ENCODE assay signal across 7 cellular contexts in the genomic region with DNA sequence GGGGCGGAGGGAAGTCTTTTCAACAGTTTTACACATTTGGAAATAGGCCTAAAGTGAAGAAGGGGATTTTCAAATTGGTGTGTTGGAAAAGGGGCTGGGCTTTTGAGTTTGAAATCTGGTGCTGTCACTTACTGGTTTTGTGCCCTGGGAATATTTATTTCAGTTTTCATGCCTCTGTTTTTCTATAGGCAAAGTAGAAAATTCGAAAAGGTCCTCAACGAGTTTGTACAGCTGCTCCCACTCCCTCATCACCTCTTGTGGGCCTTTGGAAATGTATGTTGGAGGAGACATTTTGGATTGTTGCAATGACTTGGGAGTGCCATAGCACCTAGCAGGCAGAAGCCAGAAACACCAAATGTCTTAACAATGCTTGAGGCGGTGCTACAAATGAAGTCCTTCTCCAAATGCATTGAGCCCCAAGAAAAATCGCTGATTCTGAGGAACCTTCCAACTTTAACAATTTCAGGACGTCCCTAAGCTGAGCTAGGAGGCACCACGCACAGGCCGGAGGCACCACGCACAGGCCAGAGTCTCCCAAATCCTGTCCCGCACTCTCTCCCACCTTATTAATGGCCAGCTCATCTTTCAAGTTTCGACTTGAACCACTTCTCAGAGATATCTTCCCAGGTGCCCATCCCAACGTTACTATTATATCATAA. TPM values are rescaled to one million over a fixed set of nuclear protein-coding genes. Genes with fewer than 3 reads are reported as not detected.
A peak's percentile ranks its signal among the peaks of the same experiment; 100 is the strongest.
DNase-seq lines count a peak whose midpoint lies in the region; ATAC-seq and TF ChIP-seq lines count a peak whose summit lies in the region.

No MANE protein-coding gene starts in this region.

- peak overlapping the region; percentile 73 for H2AFZ ChIP-seq in hepatocyte

- intact Hi-C loops in activated CD8-positive, alpha-beta T cell treated with anti-CD3 and anti-CD28 coated beads for 36 hours (cut with micrococcal nuclease), result no loop called here
- intact Hi-C loops in spleen (cut with DNase I; ENCODE audit: low total_unique reads), result loop anchor here (5.0 kb wide), 1 partner anchor 144 kb away; no protein-coding TSS in a partner anchor

- POLR2A ChIA-PET in activated CD8-positive, alpha-beta T cell treated with anti-CD3 and anti-CD28 coated beads for 36 hours (lab: Charles Lee), result interaction anchor here (1.1 to 1.8 kb wide), 6 partner anchors 8 to 120 kb away, joined by 4 to 5 read pairs (median 4); no protein-coding TSS in a partner anchor

- peak overlapping the region; percentile 69 for H3K4me2 ChIP-seq in hepatocyte

- peaks cover 9% of the 10 kb centered on the region for H3K4me1 ChIP-seq in hepatocyte (ENCODE audit: insufficient read depth)
- H3K4me1 ChIP-seq in spleen, result peaks cover 10 to 47% (median 38%) of the 10 kb centered on the region in 6 donors

- no peaks in the 10 kb centered on the region for H3K9me3 Mint-ChIP-seq in activated CD8-positive, alpha-beta T cell treated with anti-CD3 and anti-CD28 coated beads for 36 hours

- TF ChIP-seq POLR2A in spleen (IDR thresholded peaks at IDR 0.05), result no peak

- no peak for ATAC-seq in activated CD8-positive, alpha-beta T cell treated with anti-CD3 and anti-CD28 coated beads for 36 hours
- ATAC-seq in GM21576 (IDR thresholded peaks at IDR 0.05; ENCODE audit: unreplicated experiment), result no peak
- no peak for ATAC-seq in GM19395 (IDR thresholded peaks at IDR 0.05; ENCODE audit: unreplicated experiment)

- peaks cover 9% of the 10 kb centered on the region for H4K20me1 ChIP-seq in hepatocyte (ENCODE audit: insufficient read depth, poor library complexity, severe bottlenecking)

- H3K36me3 ChIP-seq in hepatocyte (replicated peaks; ENCODE audit: insufficient read depth, low read depth) (no peaks in the 10 kb centered on the region), spleen (peaks cover 0 to 21% (median 17%) of the 10 kb centered on the region in 6 donors)

- DNase-seq in HFF-Myc (ENCODE audit: extremely low read depth, low read depth) (no peak), hepatocyte (ENCODE audit: low spot score) (no peak), spleen (no peak), iPS-NIHi11 (ENCODE audit: low spot score) (no peak)
- no peak for DNase-seq in activated CD8-positive, alpha-beta T cell treated with anti-CD3 and anti-CD28 coated beads for 36 hours

- WGBS in hepatocyte (ENCODE audit: low lambda C conversion rate, missing lambda C conversion rate), result 91% methylated on average over 12 of the region's 12 CpGs
- 81 to 86% (median 84%) methylated on average over 12 of the region's 12 CpGs for WGBS in spleen, 5 donors

- peak overlapping the region; percentile 94 for H3K4me3 Mint-ChIP-seq in activated CD8-positive, alpha-beta T cell treated with anti-CD3 and anti-CD28 coated beads for 36 hours

- H3K27me3 Mint-ChIP-seq in activated CD8-positive, alpha-beta T cell treated with anti-CD3 and anti-CD28 coated beads for 36 hours, result peaks cover 1% of the 10 kb centered on the region

- peak overlapping the region; percentile 93 for H3K27ac ChIP-seq in hepatocyte
- H3K27ac ChIP-seq in spleen, result peak overlapping the region; percentile 88 to 97 (median 94)

- H3K4me3 ChIP-seq in HFF-Myc (replicated peaks; ENCODE audit: low read depth, low read length) (peak overlapping the region; percentile 95), hepatocyte (no peak overlapping the region), spleen (peak overlapping the region; percentile 66 to 90 (median 79))

- TF ChIP-seq CTCF in HFF-Myc (IDR thresholded peaks at IDR 0.05; ENCODE audit: low read depth, low read length, missing control alignments) (no peak), hepatocyte (IDR thresholded peaks at IDR 0.05; ENCODE audit: poor library complexity) (no peak), spleen (IDR thresholded peaks at IDR 0.05 in 8 of 11, conservative IDR thresholded peaks at IDR 0.05 in 3 of 11) (no peak)
- TF ChIP-seq CTCF in activated CD8-positive, alpha-beta T cell treated with anti-CD3 and anti-CD28 coated beads for 36 hours (IDR thresholded peaks at IDR 0.05), result no peak

- peak overlapping the region; percentile 93 for H3K27ac Mint-ChIP-seq in activated CD8-positive, alpha-beta T cell treated with anti-CD3 and anti-CD28 coated beads for 36 hours

- peaks cover 33% of the 10 kb centered on the region for H3K79me2 ChIP-seq in hepatocyte

- peaks cover 65% of the 10 kb centered on the region for H3K4me1 Mint-ChIP-seq in activated CD8-positive, alpha-beta T cell treated with anti-CD3 and anti-CD28 coated beads for 36 hours (ENCODE audit: low read depth)

- H3K9me3 ChIP-seq in hepatocyte (ENCODE audit: low read depth) (no peaks in the 10 kb centered on the region), spleen (no peaks in the 10 kb centered on the region)

- H3K27me3 ChIP-seq in hepatocyte (no peaks in the 10 kb centered on the region), spleen (replicated peaks in 1 of 7) (peaks cover 0 to 2% (median 0%) of the 10 kb centered on the region in 7 donors)

- peaks cover 34% of the 10 kb centered on the region for H3K36me3 Mint-ChIP-seq in activated CD8-positive, alpha-beta T cell treated with anti-CD3 and anti-CD28 coated beads for 36 hours (ENCODE audit: low read depth)

- no peaks in the 10 kb centered on the region for H3K9me2 ChIP-seq in hepatocyte (replicated peaks; ENCODE audit: insufficient read depth)

- CTCF ChIA-PET in activated CD8-positive, alpha-beta T cell treated with anti-CD3 and anti-CD28 coated beads for 36 hours (lab: Charles Lee), result interaction anchor here (0.9 to 3.0 kb wide), 6 partner anchors 9 to 155 kb away, joined by 3 to 12 read pairs (median 6); no protein-coding TSS in a partner anchor

RNA-seq across cellular contexts. Expression of a gene that starts 0.6 kb away (rescaled TPM):
- total RNA-seq in activated CD8-positive, alpha-beta T cell treated with anti-CD3 and anti-CD28 coated beads for 36 hours, result 10 to 100 TPM; 72.5 to 85.0 TPM
- total RNA-seq in hepatocyte (56.7 and 145 TPM in 2 replicates), spleen (100 to 1,000 TPM in 1 of 7 donors, 10 to 100 TPM in 6; 34.1 to 152 (median 73.3) TPM)
- polyA plus RNA-seq in hepatocyte (18.8 and 27.0 TPM in 2 replicates), spleen (100 to 1,000 TPM in 1 of 3 donors, 10 to 100 TPM in 2; 33.5 to 163 (median 48.7) TPM)
